21 cellular contexts compared by ENCODE assay signal in genomic region chr4:17794730-17795129, GRCh38. TPM values are rescaled to one million over a fixed set of nuclear protein-coding genes. Genes with fewer than 3 reads are reported as not detected.
DNase-seq lines count a peak whose midpoint lies in the region; ATAC-seq and TF ChIP-seq lines count a peak whose summit lies in the region.
"Had no signal": no experiment of that assay in that cellular context is flagged by ENCODE, and none has a peak within 500 bp of the region (broad histone marks: within the 10 kb centered on the region; RNA-seq: fewer than 3 reads in every experiment).

No MANE protein-coding gene starts in this region.

- peak; percentile 10 for DNase-seq in activated CD4-positive, alpha-beta T cell treated with anti-CD3 and anti-CD28 coated beads, Interleukin-2, amount 10 ng/mL, durations not matched to agents 24 days and 14 days
- DNase-seq in activated CD4-positive, alpha-beta T cell treated with anti-CD3 and anti-CD28 coated beads for 4 hours: no peak
- DNase-seq in PC-3 (peak; percentile 47), left colon (no peak), omental fat pad (ENCODE audit: low spot score) (no peak), suprapubic skin (ENCODE audit: low spot score in 2 of 2) (no peak), BE2C (no peak)
- DNase-seq: 8988T; ACHN; AML-193; C1 segment of cervical spinal cord; Calu3; CD4-positive, alpha-beta memory T cell; COR-L47; DMS53; DMS79 treated with DMSO at 0.1 percent for 48 hours; GM23248; H9; HFFc6 had no signal

- no peaks in the 10 kb centered on the region for H3K9me3 ChIP-seq in PC-3 (ENCODE audit: low read length)
- H3K9me3 ChIP-seq in suprapubic skin: no peaks in the 10 kb centered on the region
- H3K9me3 ChIP-seq in BE2C: no peaks in the 10 kb centered on the region
- H3K9me3 ChIP-seq: A549 had no signal

- H3K4me3 Mint-ChIP-seq in activated CD4-positive, alpha-beta T cell treated with anti-CD3 and anti-CD28 coated beads, Interleukin-2, amount 10 ng/mL, durations not matched to agents 24 days and 14 days: no peak overlapping the region
- H3K4me3 Mint-ChIP-seq: CD4-positive, alpha-beta memory T cell; H9; HFFc6 had no signal

- no peaks in the 10 kb centered on the region for H3K4me1 Mint-ChIP-seq in activated CD4-positive, alpha-beta T cell treated with anti-CD3 and anti-CD28 coated beads, Interleukin-2, amount 10 ng/mL, durations not matched to agents 24 days and 14 days
- H3K4me1 Mint-ChIP-seq: CD4-positive, alpha-beta memory T cell; H9 had no signal

- H3K27me3 ChIP-seq in PC-3 (ENCODE audit: low read length): no peaks in the 10 kb centered on the region
- no peaks in the 10 kb centered on the region for H3K27me3 ChIP-seq in suprapubic skin
- no peaks in the 10 kb centered on the region for H3K27me3 ChIP-seq in BE2C

- whole genome bisulfite sequencing in suprapubic skin: 62% methylated on average over 1 of the region's 1 CpG

- H4K20me1 ChIP-seq in PC-3 (ENCODE audit: low read length): no peaks in the 10 kb centered on the region

- POLR2A ChIA-PET in PC-3 (lab: Charles Lee; ENCODE audit: unreplicated experiment): interaction anchor here (0.6 kb wide), 1 partner anchor 15 kb away, joined by 4 read pairs; no protein-coding TSS in a partner anchor

- no peak for ATAC-seq in PC-3
- peak; percentile 72 for ATAC-seq in left colon
- ATAC-seq in omental fat pad (ENCODE audit: low FRiP score): no peak
- ATAC-seq: A549 had no signal

- TF ChIP-seq CTCF in PC-3 (conservative IDR thresholded peaks at IDR 0.05; ENCODE audit: low read depth, low read length) (no peak), omental fat pad (IDR thresholded peaks at IDR 0.05) (no peak), suprapubic skin (IDR thresholded peaks at IDR 0.05) (no peak), BE2C (IDR thresholded peaks at IDR 0.05; ENCODE audit: low read depth, low read length) (no peak)

- no peak overlapping the region for H3K27ac Mint-ChIP-seq in activated CD4-positive, alpha-beta T cell treated with anti-CD3 and anti-CD28 coated beads, Interleukin-2, amount 10 ng/mL, durations not matched to agents 24 days and 14 days
- H3K27ac Mint-ChIP-seq: H9, HFFc6 had no signal

- intact Hi-C loops in activated CD4-positive, alpha-beta T cell treated with anti-CD3 and anti-CD28 coated beads, Interleukin-2, amount 10 ng/mL, durations not matched to agents 24 days and 14 days (cut with micrococcal nuclease): no loop called here
- intact Hi-C loops in PC-3 (cut with micrococcal nuclease): no loop called here
- intact Hi-C loops in left colon (cut with DNase I, micrococcal nuclease): no loop called here

- H3K27me3 Mint-ChIP-seq in activated CD4-positive, alpha-beta T cell treated with anti-CD3 and anti-CD28 coated beads, Interleukin-2, amount 10 ng/mL, durations not matched to agents 24 days and 14 days: no peaks in the 10 kb centered on the region
- H3K27me3 Mint-ChIP-seq: CD4-positive, alpha-beta memory T cell had no signal

- no peaks in the 10 kb centered on the region for H3K9me2 ChIP-seq in PC-3 (replicated peaks; ENCODE audit: low read length)

- H3K4me1 ChIP-seq in PC-3 (ENCODE audit: insufficient read depth, low read length) (peaks cover 17% of the 10 kb centered on the region), suprapubic skin (no peaks in the 10 kb centered on the region), BE2C (no peaks in the 10 kb centered on the region)
- H3K4me1 ChIP-seq: A549 had no signal

- H3K9ac ChIP-seq in PC-3 (ENCODE audit: low read length): no peak overlapping the region; the same call in 1 of the 2 replicates
- H3K9ac ChIP-seq: GM23248 had no signal

- H3K4me3 ChIP-seq in PC-3 (ENCODE audit: low read length): no peak overlapping the region
- H3K4me3 ChIP-seq in suprapubic skin: no peak overlapping the region
- H3K4me3 ChIP-seq in BE2C (ENCODE audit: low read depth, low read length): no peak overlapping the region
- H3K4me3 ChIP-seq: A549, GM23248 had no signal

- CTCF ChIA-PET in PC-3 (lab: Charles Lee): no interaction called here

- TF ChIP-seq EP300 in suprapubic skin (IDR thresholded peaks at IDR 0.05): no peak

- peaks cover 39% of the 10 kb centered on the region for H3K36me3 Mint-ChIP-seq in activated CD4-positive, alpha-beta T cell treated with anti-CD3 and anti-CD28 coated beads, Interleukin-2, amount 10 ng/mL, durations not matched to agents 24 days and 14 days (ENCODE audit: low read depth)

- no peaks in the 10 kb centered on the region for H3K9me3 Mint-ChIP-seq in activated CD4-positive, alpha-beta T cell treated with anti-CD3 and anti-CD28 coated beads, Interleukin-2, amount 10 ng/mL, durations not matched to agents 24 days and 14 days
- H3K9me3 Mint-ChIP-seq: CD4-positive, alpha-beta memory T cell; H9; HFFc6 had no signal

- 0 out of 2 replicates have a peak overlapping the region, but pooled peaks have one; percentile 6 for H3K4me2 ChIP-seq in PC-3 (ENCODE audit: low read length)
- H3K4me2 ChIP-seq: A549 had no signal

- no TSS peak for BruUV-seq in PC-3 (replicated peaks; lab: Mats Ljungman, UMichigan)

- H2AFZ ChIP-seq in PC-3 (ENCODE audit: low read length): no peak overlapping the region
- H2AFZ ChIP-seq: GM23248 had no signal

- TF ChIP-seq POLR2A in suprapubic skin (IDR thresholded peaks at IDR 0.05): no peak

- no peaks in the 10 kb centered on the region for H3K36me3 ChIP-seq in PC-3 (ENCODE audit: low read depth, low read length)
- peaks cover 3% of the 10 kb centered on the region for H3K36me3 ChIP-seq in suprapubic skin
- peaks cover 12% of the 10 kb centered on the region for H3K36me3 ChIP-seq in BE2C

- H3F3A ChIP-seq in PC-3 (ENCODE audit: low read length, unreplicated experiment): no peaks in the 10 kb centered on the region

- no peaks in the 10 kb centered on the region for H3K79me2 ChIP-seq in PC-3 (ENCODE audit: low read length)

- H3K27ac ChIP-seq in PC-3 (ENCODE audit: low read length) (peak overlapping the region; percentile 64), suprapubic skin (no peak overlapping the region)
- H3K27ac ChIP-seq: A549, GM23248 had no signal

RNA-seq across cellular contexts. Expression of gene FAM184B, which starts 13.3 kb away (rescaled TPM):
- total RNA-seq in activated CD4-positive, alpha-beta T cell treated with anti-CD3 and anti-CD28 coated beads, Interleukin-2, amount 10 ng/mL, durations not matched to agents 24 days and 14 days: not detected in 2 replicates
- total RNA-seq in PC-3 (2014; rRNA removed) (0.47 and 0.81 TPM in 2 replicates), left colon (under 1 TPM; 0.18 to 0.39 TPM), omental fat pad (not detected), suprapubic skin (under 1 TPM in 3 of 4 donors, not detected in 1; 0.24 to 0.39 (median 0.25) TPM)
- 0.45 TPM for polyA plus RNA-seq in BE2C (2012; ENCODE audit: insufficient read depth, insufficient read length, low read depth)
- total RNA-seq: CD4-positive, alpha-beta memory T cell; G401; GM23248 had no signal
- polyA plus RNA-seq: A549; CD4-positive, alpha-beta memory T cell had no signal

RNA-seq across cellular contexts. Expression of gene DCAF16, which starts 15.8 kb away (rescaled TPM):
- total RNA-seq in activated CD4-positive, alpha-beta T cell treated with anti-CD3 and anti-CD28 coated beads, Interleukin-2, amount 10 ng/mL, durations not matched to agents 24 days and 14 days: 47.1 and 51.4 TPM in 2 replicates
- total RNA-seq in PC-3 (2014; rRNA removed) (25.5 and 26.1 TPM in 2 replicates), left colon (10 to 100 TPM; 24.0 to 27.5 TPM), omental fat pad (10 to 100 TPM; 19.0 to 26.5 (median 24.7) TPM), suprapubic skin (10 to 100 TPM; 31.5 to 45.1 (median 33.9) TPM)
- polyA plus RNA-seq in BE2C (2012; ENCODE audit: insufficient read depth, insufficient read length, low read depth): 22.9 TPM

RNA-seq across cellular contexts. Expression of gene NCAPG, which starts 16.0 kb away (rescaled TPM):
- total RNA-seq in activated CD4-positive, alpha-beta T cell treated with anti-CD3 and anti-CD28 coated beads, Interleukin-2, amount 10 ng/mL, durations not matched to agents 24 days and 14 days: 46.3 and 53.4 TPM in 2 replicates
- total RNA-seq in PC-3 (2014; rRNA removed): 25.9 and 27.6 TPM in 2 replicates
- 1 to 10 TPM; 2.8 to 4.4 TPM for total RNA-seq in left colon
- total RNA-seq in omental fat pad: 1 to 10 TPM in 1 of 4 donors, under 1 TPM in 2, not detected in 1; 0.32 to 2.3 (median 0.46) TPM
- total RNA-seq in suprapubic skin: 10 to 100 TPM in 1 of 4 donors, 1 to 10 TPM in 3; 1.6 to 10.7 (median 4.2) TPM
- polyA plus RNA-seq in BE2C (2012; ENCODE audit: insufficient read depth, insufficient read length, low read depth): 2.8 TPM

Comparison
In these comparisons a context has a peak if more than half of its experiments do, and no peak if none do; other contexts are left out.
1. DNase-seq: peak in activated CD4-positive, alpha-beta T cell treated with anti-CD3 and anti-CD28 coated beads, Interleukin-2, amount 10 ng/mL, durations not matched to agents 24 days and 14 days (single experiment) and PC-3 (single experiment); none in activated CD4-positive, alpha-beta T cell treated with anti-CD3 and anti-CD28 coated beads for 4 hours (0 of 2), left colon (0 of 2), omental fat pad (single experiment), suprapubic skin (0 of 2) and BE2C (single experiment).